8 cellular contexts compared by ENCODE assay signal in genomic region chr7:23597064-23597907, GRCh38. TPM values are rescaled to one million over a fixed set of nuclear protein-coding genes. Genes with fewer than 3 reads are reported as not detected.
DNase-seq lines count a peak whose midpoint lies in the region; ATAC-seq, FAIRE-seq and TF ChIP-seq lines count a peak whose summit lies in the region.

A gene with protein sequence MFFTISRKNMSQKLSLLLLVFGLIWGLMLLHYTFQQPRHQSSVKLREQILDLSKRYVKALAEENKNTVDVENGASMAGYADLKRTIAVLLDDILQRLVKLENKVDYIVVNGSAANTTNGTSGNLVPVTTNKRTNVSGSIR (plus strand): TSS chr7:23597382. CDS start chr7:23611316, 13,934 bp downstream.

- no peaks in the 10 kb centered on the region for H3K36me3 ChIP-seq in kidney (ENCODE audit: control insufficient read depth in 1 of 2, insufficient read depth in 2 of 2, low read length in 2 of 2)

- intact Hi-C loops in kidney (cut with DNase I) = no loop called here

- peaks cover 0 to 14% of the 10 kb centered on the region in 2 donors for H3K4me1 ChIP-seq in kidney (ENCODE audit: control insufficient read depth in 1 of 2, insufficient read depth in 1 of 2, low read depth in 1 of 2, low read length in 2 of 2)

- TF ChIP-seq CTCF in kidney (IDR thresholded peaks at IDR 0.05; ENCODE audit: borderline replicate concordance, extremely low read depth, insufficient read depth) = no peak

- peak within 1 kb of the TSS; percentile 56 to 93 for H3K9ac ChIP-seq in kidney (ENCODE audit: low read length in 2 of 2)

- peak within 1 kb of the TSS; percentile 88 to 94 for H3K27ac ChIP-seq in kidney (ENCODE audit: low read depth in 2 of 2, low read length in 2 of 2)

- no peak for FAIRE-seq in kidney (lab: Jason Lieb, UNC)

- ATAC-seq in GM18907 (IDR thresholded peaks at IDR 0.05; ENCODE audit: unreplicated experiment) (peak; percentile 89), HG03139 (IDR thresholded peaks at IDR 0.05; ENCODE audit: unreplicated experiment) (peak; percentile 81)

- DNase-seq in AG08395 (ENCODE audit: low spot score) (peak; percentile 94), NCI-H2196 treated with DMSO at 0.1 percent for 48 hours (lab: John Stamatoyannopoulos, UW; ENCODE audit: unreplicated experiment) (peak; percentile 71), cerebellar cortex (ENCODE audit: low spot score) (peak; percentile 90), kidney (peak; percentile 97)
- DNase-seq in activated CD4-positive, CD25-positive, alpha-beta regulatory T cell treated with anti-CD3 and anti-CD28 coated beads, Interleukin-2, amount 50 U/mL, for 16 hours (ENCODE audit: low read depth, low spot score) = peak; percentile 70
- DNase-seq in stimulated activated CD4-positive, alpha-beta T cell treated with anti-CD3 and anti-CD28 coated beads, Interleukin-15, amount 100 ng/mL, for 1 hour (ENCODE audit: low read depth in 1 of 2, low spot score in 1 of 2) = peak; percentile 63 to 73

- no peaks in the 10 kb centered on the region for H3K9me3 ChIP-seq in kidney (ENCODE audit: control insufficient read depth in 1 of 2, low read length in 2 of 2)

- peak within 1 kb of the TSS; percentile 90 to 98 for H3K4me3 ChIP-seq in kidney (ENCODE audit: low read length in 2 of 2)

RNA-seq across cellular contexts. Expression of the gene that starts here (rescaled TPM):
- total RNA-seq in kidney = 8.9 TPM
- 5.2 TPM for polyA plus RNA-seq in kidney (ENCODE audit: insufficient read depth, low read depth, low replicate concordance)

Comparison
In these comparisons a context has a peak if more than half of its experiments do, and no peak if none do; other contexts are left out.
1. Peak in every context shown above with its lines: DNase-seq, ATAC-seq, H3K4me3 ChIP-seq and H3K27ac ChIP-seq.